In genomic region chr5:134177197-134178171, GRCh38 we compare ENCODE assay signal across 8 cellular contexts. TPM values are rescaled to one million over a fixed set of nuclear protein-coding genes. Genes with fewer than 3 reads are reported as not detected.
A peak's percentile ranks its signal among the peaks of the same experiment; 100 is the strongest.
DNase-seq lines count a peak whose midpoint lies in the region; ATAC-seq, FAIRE-seq and TF ChIP-seq lines count a peak whose summit lies in the region.

No MANE protein-coding gene starts in this region.

- H3K4me3 ChIP-seq in K562 (peak overlapping the region; percentile 98), iPS-15b (ENCODE audit: low read depth, low read length) (peak overlapping the region; percentile 89), sigmoid colon (peak overlapping the region; percentile 82 to 99 (median 92))

- H3K79me2 ChIP-seq in K562 (ENCODE audit: control insufficient read depth, insufficient read depth, low read length), result peaks cover 43% of the 10 kb centered on the region

- no peak; a peak in 1 of 4 replicates for TF ChIP-seq RAD21 in K562 (CRISPR knock-in tag; conservative IDR thresholded peaks at IDR 0.05 in 1 of 2, IDR thresholded peaks at IDR 0.05 in 1 of 2)

- intact Hi-C loops in K562 (cut with micrococcal nuclease) (loop anchor here (2.0 kb wide), 2 partner anchors 193 to 471 kb away; partner anchors contain the start of genes SEC24A and UBE2B), sigmoid colon (cut with DNase I) (loop anchor here (2.0 kb wide), 4 partner anchors 49 to 409 kb away; partner anchors contain the start of genes PPP2CA and UBE2B)

- H3K9ac ChIP-seq in ES-I3 (ENCODE audit: low read depth, low read length) (peak overlapping the region; percentile 96), K562 (ENCODE audit: insufficient read depth in 1 of 2, low read depth in 2 of 2, low read length in 2 of 2) (peak overlapping the region; percentile 95 to 96), iPS-15b (ENCODE audit: low read depth, low read length) (peak overlapping the region; percentile 81)

- peak; percentile 67 for FAIRE-seq in K562 (lab: Jason Lieb, UNC)

- in situ Hi-C loops in K562 (cut with MboI), result no loop called here

- H2AFZ ChIP-seq in K562 (ENCODE audit: low read depth, low read length), result peak overlapping the region; percentile 99

- no peak for TF ChIP-seq POLR2A in K562 (conservative IDR thresholded peaks at IDR 0.05)
- TF ChIP-seq POLR2A in sigmoid colon (IDR thresholded peaks at IDR 0.05), result peak in 1 of 2 donors; percentile 45

- ATAC-seq in HG03342 (IDR thresholded peaks at IDR 0.05; ENCODE audit: unreplicated experiment) (peak; percentile 24), K562 (peak; percentile 46)

- peaks cover 19% of the 10 kb centered on the region; the same call in 1 of the 2 replicates for H4K20me1 ChIP-seq in K562 (replicated peaks; ENCODE audit: control insufficient read depth, insufficient read depth, low read length)

- H3K36me3 ChIP-seq in ES-I3 (ENCODE audit: insufficient read depth, low read length), result no peaks in the 10 kb centered on the region; the same call in 1 of the 2 replicates
- peaks cover 18% of the 10 kb centered on the region for H3K36me3 ChIP-seq in K562 (ENCODE audit: control insufficient read depth, insufficient read depth, low read length)
- peaks cover 4% of the 10 kb centered on the region for H3K36me3 ChIP-seq in iPS-15b (ENCODE audit: control insufficient read depth, insufficient read depth, low read length)
- peaks cover 0 to 12% (median 6%) of the 10 kb centered on the region in 4 donors for H3K36me3 ChIP-seq in sigmoid colon

- H3K9me1 ChIP-seq in K562 (ENCODE audit: control insufficient read depth, insufficient read depth, low read length), result no peaks in the 10 kb centered on the region

- peak overlapping the region; percentile 98 for H3K4me2 ChIP-seq in K562 (ENCODE audit: insufficient read depth, low read length)

- H3K4me1 ChIP-seq in ES-I3 (ENCODE audit: insufficient read depth, low read length) (no peaks in the 10 kb centered on the region; the same call in 1 of the 2 replicates), K562 (replicated peaks in 1 of 2; ENCODE audit: control insufficient read depth in 2 of 2, insufficient read depth in 2 of 2, low read length in 2 of 2) (peaks cover 17 to 18% of the 10 kb centered on the region in 2 experiments), iPS-15b (ENCODE audit: control insufficient read depth, insufficient read depth, low read length) (peaks cover 4% of the 10 kb centered on the region), sigmoid colon (peaks cover 0 to 37% (median 32%) of the 10 kb centered on the region in 4 donors)

- DNase-seq in A172 (ENCODE audit: low spot score) (peak; percentile 70), NOMO-1 (lab: John Stamatoyannopoulos, UW; ENCODE audit: unreplicated experiment in 2 of 2) (peak; percentile 69 to 78), K562 (ENCODE audit: extremely low read depth in 1 of 4, low spot score in 3 of 4) (peak; percentile 75 to 79 (median 77)), sigmoid colon (peak; percentile 82), GM10266 (ENCODE audit: extremely low spot score) (no peak)

- POLR2A ChIA-PET in K562 (lab: Yijun Ruan, JAX), result interaction anchor here (0.5 to 3.6 kb wide), 23 partner anchors 9 to 289 kb away, joined by 3 to 40 read pairs (median 7); partner anchors contain the start of gene PPP2CA

- 9% methylated on average over 33 of the region's 38 CpGs for WGBS in K562 (ENCODE audit: insufficient coverage, low coverage, missing lambda C conversion rate)
- WGBS in sigmoid colon, 2 donors, result 6 to 20% methylated on average over 38 of the region's 38 CpGs

- TSS peak; percentile 95 for BruUV-seq in K562 (replicated peaks; lab: Mats Ljungman, UMichigan)

- TF ChIP-seq CTCF in K562 (IDR thresholded peaks at IDR 0.05 in 2 of 3, conservative IDR thresholded peaks at IDR 0.05 in 1 of 3; ENCODE audit: insufficient read depth in 2 of 3, low read depth in 1 of 3, low read length in 3 of 3) (peak in 1 of 3 experiments; percentile 17; a peak in 1 of 6 replicates), sigmoid colon (IDR thresholded peaks at IDR 0.05) (no peak), GM10266 (IDR thresholded peaks at IDR 0.05; ENCODE audit: control insufficient read depth, insufficient read depth, low read depth, missing control alignments) (no peak)

- no peak for TF ChIP-seq EP300 in K562 (IDR thresholded peaks at IDR 0.05; ENCODE audit: low read length)
- no peak for TF ChIP-seq EP300 in sigmoid colon (IDR thresholded peaks at IDR 0.05)

- no peaks in the 10 kb centered on the region for H3K9me3 ChIP-seq in ES-I3 (ENCODE audit: control insufficient read depth, insufficient read depth, low read length)
- H3K9me3 ChIP-seq in K562 (replicated peaks; ENCODE audit: control insufficient read depth, insufficient read depth, low read depth, low read length), result no peaks in the 10 kb centered on the region
- H3K9me3 ChIP-seq in iPS-15b (ENCODE audit: control insufficient read depth, insufficient read depth, low read length), result no peaks in the 10 kb centered on the region
- H3K9me3 ChIP-seq in sigmoid colon, result no peaks in the 10 kb centered on the region

- H3K27ac ChIP-seq in K562 (ENCODE audit: extremely low read depth, low read depth, low read length) (peak overlapping the region; percentile 97), sigmoid colon (peak overlapping the region; percentile 97 to 100 (median 98))

- CTCF ChIA-PET in K562 (lab: Yijun Ruan, JAX; ENCODE audit: low intra/inter-chr PET ratio), result interaction anchor here (1.2 kb wide), 1 partner anchor 112 kb away, joined by 4 read pairs; no protein-coding TSS in a partner anchor

- H3K27me3 ChIP-seq in K562 (ENCODE audit: control insufficient read depth in 2 of 2, insufficient read depth in 2 of 2, low read length in 2 of 2) (no peaks in the 10 kb centered on the region), iPS-15b (ENCODE audit: control insufficient read depth, insufficient read depth, low read length) (no peaks in the 10 kb centered on the region), sigmoid colon (no peaks in the 10 kb centered on the region)

TF ChIP-seq in K562, 482 proteins besides CTCF, POLR2A, EP300 and RAD21 (continues in another document):
- TF ChIP-seq ZFP36 (IDR thresholded peaks at IDR 0.05; ENCODE audit: low read depth, low read length, partially characterized antibody), result no peak
- no peak for TF ChIP-seq RFX7 (CRISPR knock-in tag; IDR thresholded peaks at IDR 0.05)
- peak; percentile 60; the same call in 1 of the 2 replicates for TF ChIP-seq ZBTB7A (IDR thresholded peaks at IDR 0.05; ENCODE audit: borderline replicate concordance, control insufficient read depth, low read depth, low read length)
- TF ChIP-seq MED1 (CRISPR knock-in tag; IDR thresholded peaks at IDR 0.05; ENCODE audit: borderline replicate concordance), result no peak
- TF ChIP-seq TAL1 (IDR thresholded peaks at IDR 0.05), result peak; percentile 12; the same call in 1 of the 2 replicates
- TF ChIP-seq GABPB2 (CRISPR knock-in tag; conservative IDR thresholded peaks at IDR 0.05), result no peak

RNA-seq across cellular contexts. Expression of gene SKP1, which starts 0.7 kb away (rescaled TPM):
- total RNA-seq in A172 (2014; rRNA removed; shearing (Covaris generic)), result 590 and 596 TPM in 2 replicates
- 90.0 and 233 TPM in 2 replicates for total RNA-seq in K562 (2011; cell fraction: chromatin; rRNA removed; ENCODE audit: low replicate concordance)
- total RNA-seq in K562 (2011; cell fraction: nucleolus; rRNA removed), result 56.3 and 56.9 TPM in 2 replicates
- 128 and 219 TPM in 2 replicates for total RNA-seq in K562 (2011; cell fraction: nucleoplasm; rRNA removed)
- total RNA-seq in K562 (2014; rRNA removed) (259 and 301 TPM in 2 replicates), K562 (2014; rRNA removed; fragmentation: Illumina TruSeq; extraction: Trizol) (655 and 748 TPM in 2 replicates), K562 (2015; rRNA removed; fragmentation: Illumina TruSeq; extraction: Trizol) (621 and 639 TPM in 2 replicates), K562 (2021) (302 and 303 TPM in 2 replicates), sigmoid colon (100 to 1,000 TPM; 193 to 320 (median 271) TPM)
- polyA plus RNA-seq in K562 (2011; rRNA removed) (471 and 627 TPM in 2 replicates), K562 (2014; fragmentation: Illumina TruSeq; extraction: Trizol) (809 and 876 TPM in 2 replicates), K562 (2014; fragmentation: Nextera tagmentation; extraction: Ambion mirVana) (1,000 to 10,000 TPM; 2,075 to 2,109 TPM), K562 (2014; rRNA removed) (625 and 669 TPM in 2 replicates), sigmoid colon (100 to 1,000 TPM; 445 to 938 (median 717) TPM)
- 91.9 and 240 TPM in 2 replicates for polyA plus RNA-seq in K562 (2011; cell fraction: cytosol; rRNA removed)
- polyA plus RNA-seq in K562 (2011; cell fraction: nucleus; rRNA removed), result 71.9 and 148 TPM in 2 replicates
- polyA plus RNA-seq in K562 (2012), result 488 and 491 TPM in 2 replicates
- polyA minus RNA-seq in K562 (2011; rRNA and poly(A)+ RNA removed), result 617 and 618 TPM in 2 replicates
- 97.3 and 126 TPM in 2 replicates for polyA minus RNA-seq in K562 (2011; cell fraction: cytosol; rRNA and poly(A)+ RNA removed)
- 44.0 and 74.6 TPM in 2 replicates for polyA minus RNA-seq in K562 (2011; cell fraction: nucleus; rRNA and poly(A)+ RNA removed)

RNA-seq across cellular contexts. Expression of gene PPP2CA, which starts 48.4 kb away (rescaled TPM):
- 306 and 365 TPM in 2 replicates for total RNA-seq in A172 (2014; rRNA removed; shearing (Covaris generic))
- 23.9 and 70.7 TPM in 2 replicates for total RNA-seq in K562 (2011; cell fraction: chromatin; rRNA removed; ENCODE audit: low replicate concordance)
- total RNA-seq in K562 (2011; cell fraction: nucleolus; rRNA removed), result 15.0 and 16.3 TPM in 2 replicates
- 25.6 and 41.1 TPM in 2 replicates for total RNA-seq in K562 (2011; cell fraction: nucleoplasm; rRNA removed)
- total RNA-seq in K562 (2014; rRNA removed), result 237 and 254 TPM in 2 replicates
- total RNA-seq in K562 (2014; rRNA removed; fragmentation: Illumina TruSeq; extraction: Trizol), result 109 and 129 TPM in 2 replicates
- total RNA-seq in K562 (2015; rRNA removed; fragmentation: Illumina TruSeq; extraction: Trizol), result 69.9 and 76.2 TPM in 2 replicates
- 190 and 194 TPM in 2 replicates for total RNA-seq in K562 (2021)
- 158 and 257 TPM in 2 replicates for polyA plus RNA-seq in K562 (2011; rRNA removed)
- polyA plus RNA-seq in K562 (2011; cell fraction: cytosol; rRNA removed), result 86.1 and 87.0 TPM in 2 replicates
- 32.6 and 43.8 TPM in 2 replicates for polyA plus RNA-seq in K562 (2011; cell fraction: nucleus; rRNA removed)
- polyA plus RNA-seq in K562 (2012), result 133 and 154 TPM in 2 replicates
- 90.3 and 94.9 TPM in 2 replicates for polyA plus RNA-seq in K562 (2014; fragmentation: Illumina TruSeq; extraction: Trizol)
- 10 to 100 TPM; 23.0 to 24.8 TPM for polyA plus RNA-seq in K562 (2014; fragmentation: Nextera tagmentation; extraction: Ambion mirVana)
- 149 and 211 TPM in 2 replicates for polyA plus RNA-seq in K562 (2014; rRNA removed)
- polyA minus RNA-seq in K562 (2011; rRNA and poly(A)+ RNA removed), result 212 and 242 TPM in 2 replicates
- 80.6 and 127 TPM in 2 replicates for polyA minus RNA-seq in K562 (2011; cell fraction: cytosol; rRNA and poly(A)+ RNA removed)
- polyA minus RNA-seq in K562 (2011; cell fraction: nucleus; rRNA and poly(A)+ RNA removed), result 16.0 and 27.2 TPM in 2 replicates
- total RNA-seq in sigmoid colon, result 100 to 1,000 TPM; 102 to 145 (median 118) TPM
- 10 to 100 TPM; 48.6 to 59.4 (median 52.8) TPM for polyA plus RNA-seq in sigmoid colon
